ENCODE assay signal across 1 cellular context in the genomic region with DNA sequence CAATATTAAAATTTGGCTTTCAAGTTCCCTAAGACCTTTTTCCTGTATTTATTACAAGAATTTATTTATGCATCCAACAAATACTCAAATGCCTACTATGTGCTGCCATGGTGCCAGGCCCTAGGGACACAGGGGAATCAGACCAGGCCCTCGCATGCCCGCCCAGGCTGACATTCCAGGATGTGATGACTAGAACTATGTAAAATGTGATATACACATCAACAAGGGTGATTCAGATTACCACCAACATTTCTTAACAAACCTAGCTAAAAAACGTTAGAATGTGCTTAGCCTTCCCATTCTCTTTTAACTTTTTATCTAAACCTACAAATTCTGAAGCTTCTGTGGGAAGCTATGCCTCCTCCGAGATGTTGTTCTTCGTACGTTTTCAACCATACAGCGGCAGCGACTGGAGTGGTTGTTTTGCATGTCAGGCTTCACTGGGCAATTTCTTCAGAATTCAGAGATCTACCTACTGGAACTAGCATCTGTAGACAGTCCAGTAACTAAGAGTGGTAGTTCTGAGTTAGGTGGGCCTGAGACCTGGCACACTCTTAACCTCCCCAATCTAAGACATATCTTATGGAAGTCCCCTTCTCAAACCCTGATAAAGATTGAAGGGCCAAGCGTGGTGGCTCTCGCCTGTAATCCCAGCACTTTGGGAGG.
A peak's percentile ranks its signal among the peaks of the same experiment; 100 is the strongest.
TF ChIP-seq lines count a peak whose summit lies in the region.

No MANE protein-coding gene starts in this region.

TF ChIP-seq in HepG2, 621 proteins besides CTCF, POLR2A, EP300 and RAD21 (continued from another document):
- TF ChIP-seq ZBTB40 (IDR thresholded peaks at IDR 0.05) (no peak), ZBTB40 (CRISPR knock-in tag; IDR thresholded peaks at IDR 0.05) (no peak), ZXDC (CRISPR knock-in tag; IDR thresholded peaks at IDR 0.05) (no peak), NCOA2 (CRISPR knock-in tag; IDR thresholded peaks at IDR 0.05) (no peak), ZKSCAN1 (IDR thresholded peaks at IDR 0.05; ENCODE audit: low read length) (peak; percentile 86), ZNF121 (CRISPR knock-in tag; IDR thresholded peaks at IDR 0.05) (no peak), MNT (IDR thresholded peaks at IDR 0.05) (no peak)
